In genomic region chr5:176692835-176693476, GRCh38 we compare ENCODE assay signal across 17 cellular contexts. TPM values are rescaled to one million over a fixed set of nuclear protein-coding genes. Genes with fewer than 3 reads are reported as not detected.
DNase-seq lines count a peak whose midpoint lies in the region; ATAC-seq and TF ChIP-seq lines count a peak whose summit lies in the region.
"Had no signal": no experiment of that assay in that cellular context is flagged by ENCODE, and none has a peak within 500 bp of the region (broad histone marks: within the 10 kb centered on the region; RNA-seq: fewer than 3 reads in every experiment).

No MANE protein-coding gene starts in this region.

- H3K36me3 ChIP-seq in hepatocyte (replicated peaks; ENCODE audit: insufficient read depth, low read depth) (no peaks in the 10 kb centered on the region), upper lobe of right lung (no peaks in the 10 kb centered on the region)
- H3K36me3 ChIP-seq: right atrium auricular region, tibial artery had no signal

- no peaks in the 10 kb centered on the region for H4K20me1 ChIP-seq in hepatocyte (ENCODE audit: insufficient read depth, poor library complexity, severe bottlenecking)

- intact Hi-C loops in upper lobe of right lung (cut with DNase I) = no loop called here

- H3K4me3 ChIP-seq in hepatocyte (no peak overlapping the region), upper lobe of right lung (no peak overlapping the region)
- H3K4me3 ChIP-seq: right atrium auricular region, tibial artery had no signal

- peak overlapping the region; percentile 48 for H3K4me2 ChIP-seq in hepatocyte

- H3K27me3 ChIP-seq in hepatocyte (peaks cover 12% of the 10 kb centered on the region), upper lobe of right lung (peaks cover 53% of the 10 kb centered on the region)
- H3K27me3 ChIP-seq: right atrium auricular region had no signal

- TF ChIP-seq CTCF in hepatocyte (IDR thresholded peaks at IDR 0.05; ENCODE audit: poor library complexity) = no peak
- no peak for TF ChIP-seq CTCF in upper lobe of right lung (IDR thresholded peaks at IDR 0.05)

- 33% methylated on average over 13 of the region's 13 CpGs for WGBS in hepatocyte (ENCODE audit: low lambda C conversion rate, missing lambda C conversion rate)

- DNase-seq in NCI-H2107 treated with DMSO at 0.1 percent for 48 hours (lab: John Stamatoyannopoulos, UW; ENCODE audit: unreplicated experiment) (peak; percentile 68), NCI-H2107 (lab: John Stamatoyannopoulos, UW) (no peak), NCI-H345 (lab: John Stamatoyannopoulos, UW) (peak; percentile 86), hepatocyte (ENCODE audit: low spot score) (no peak), upper lobe of right lung (no peak), iPS-NIHi11 (ENCODE audit: low spot score) (no peak), OCI-M1 (lab: John Stamatoyannopoulos, UW) (no peak)
- DNase-seq: activated CD4-positive, alpha-beta memory T cell treated with anti-CD3 and anti-CD28 coated beads for 36 hours; amniotic stem cell; CD4-positive, alpha-beta memory T cell; head of caudate nucleus; natural killer cell; NCI-H1048; stimulated activated CD8-positive, alpha-beta memory T cell treated with anti-CD3 and anti-CD28 coated beads, Interleukin-4, amount 100 ng/mL, for 48 hours; tibial artery had no signal

- H3K9me2 ChIP-seq in hepatocyte (replicated peaks; ENCODE audit: insufficient read depth) = no peaks in the 10 kb centered on the region

- no peak overlapping the region for H2AFZ ChIP-seq in hepatocyte

- ATAC-seq in upper lobe of right lung = peak; percentile 6
- no peak for ATAC-seq in GM19397 (IDR thresholded peaks at IDR 0.05; ENCODE audit: unreplicated experiment)
- ATAC-seq: natural killer cell had no signal

- H3K4me1 ChIP-seq in hepatocyte (ENCODE audit: insufficient read depth) (peaks cover 5% of the 10 kb centered on the region), upper lobe of right lung (no peaks in the 10 kb centered on the region)
- H3K4me1 ChIP-seq: tibial artery had no signal

- no peak overlapping the region for H3K27ac ChIP-seq in hepatocyte
- H3K27ac ChIP-seq in upper lobe of right lung = no peak overlapping the region
- H3K27ac ChIP-seq: right atrium auricular region, tibial artery had no signal

- H3K9me3 ChIP-seq in hepatocyte (ENCODE audit: low read depth) (no peaks in the 10 kb centered on the region), upper lobe of right lung (no peaks in the 10 kb centered on the region)
- H3K9me3 ChIP-seq: right atrium auricular region, tibial artery had no signal

- no peaks in the 10 kb centered on the region for H3K79me2 ChIP-seq in hepatocyte

RNA-seq across cellular contexts. Expression of gene TSPAN17, which starts 45.7 kb away (rescaled TPM):
- 33.2 and 33.4 TPM in 2 replicates for total RNA-seq in hepatocyte
- 27.9 TPM in 2 replicates for polyA plus RNA-seq in hepatocyte
- total RNA-seq in upper lobe of right lung = 31.8 TPM

Comparison
In these comparisons a context has a peak if more than half of its experiments do, and no peak if none do; other contexts are left out.
1. DNase-seq: peak in NCI-H2107 treated with DMSO at 0.1 percent for 48 hours (single experiment) and NCI-H345 (single experiment); none in NCI-H2107 (single experiment), hepatocyte (single experiment), upper lobe of right lung (single experiment), iPS-NIHi11 (single experiment) and OCI-M1 (single experiment).